ENCODE assay signal across 25 cellular contexts in the genomic region with DNA sequence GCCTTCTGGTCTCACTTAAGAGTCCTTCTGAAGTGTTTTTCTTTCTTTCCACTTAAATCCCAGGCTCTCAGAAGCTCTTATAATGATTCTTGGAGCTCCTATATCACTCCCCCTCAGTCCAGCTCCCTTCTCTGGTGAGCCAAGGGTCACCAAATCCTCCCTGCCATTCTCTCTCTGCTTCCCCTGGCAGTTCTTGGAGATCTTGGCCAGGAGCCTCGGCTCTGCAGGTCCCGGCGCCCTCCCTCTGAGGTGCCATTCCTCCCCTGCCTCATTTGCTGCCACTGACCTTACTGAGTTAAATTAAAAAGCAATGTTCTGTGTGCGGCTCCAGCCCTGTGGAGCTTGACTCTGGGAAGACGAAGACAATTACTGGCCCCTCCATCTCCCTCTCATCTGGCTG. TPM values are rescaled to one million over a fixed set of nuclear protein-coding genes. Genes with fewer than 3 reads are reported as not detected.
"Had no signal": no experiment of that assay in that cellular context is flagged by ENCODE, and none has a peak within 500 bp of the region (broad histone marks: within the 10 kb centered on the region; RNA-seq: fewer than 3 reads in every experiment).

No MANE protein-coding gene starts in this region.

- H3K4me3 ChIP-seq: coronary artery, esophagus squamous epithelium, heart right ventricle, lower lobe of right lung, prostate gland, sigmoid colon, stomach, thyroid gland, vagina had no signal

- H3K27me3 ChIP-seq: vagina had no signal

- H3K27ac ChIP-seq: coronary artery, esophagus squamous epithelium, heart right ventricle, lower lobe of right lung, prostate gland, sigmoid colon, stomach, thyroid gland, vagina had no signal

- ATAC-seq: heart right ventricle; left cardiac atrium; left ventricle myocardium superior; lower lobe of right lung; naive thymus-derived CD8-positive, alpha-beta T cell; right cardiac atrium; stimulated activated effector memory CD8-positive, alpha-beta T cell treated with anti-CD3 and anti-CD28 coated beads, Interleukin-12 subunit alpha, Interleukin-12 subunit beta, amount 100 ng/mL, for 72 hours had no signal

- H3K4me1 ChIP-seq: prostate gland had no signal

- H3K36me3 ChIP-seq: esophagus squamous epithelium, heart right ventricle, lower lobe of right lung, prostate gland, sigmoid colon, stomach, thyroid gland, vagina had no signal

- H3K9me3 ChIP-seq: esophagus squamous epithelium, heart right ventricle, lower lobe of right lung, prostate gland, sigmoid colon, stomach, thyroid gland, vagina had no signal

- DNase-seq: dermis blood vessel endothelial cell; effector memory CD4-positive, alpha-beta T cell; erythroblast; esophagus squamous epithelium; foreskin melanocyte; glutamatergic neuron; heart right ventricle; hippocampal formation; left cardiac atrium; left ventricle myocardium superior; lower lobe of right lung; naive thymus-derived CD8-positive, alpha-beta T cell; nucleus accumbens; right cardiac atrium; sigmoid colon; stimulated activated CD4-positive, alpha-beta T cell treated with anti-CD3 and anti-CD28 coated beads, Interleukin-2, amount 100 ng/mL, for 24 hours; stimulated activated CD4-positive, alpha-beta T cell treated with anti-CD3 and anti-CD28 coated beads, Interleukin-4, amount 100 ng/mL, for 24 hours; stimulated activated naive CD4-positive, alpha-beta T cell treated with Interleukin-2 at 50 U/mL for 16 hours; stomach; thyroid gland; trophoblast cell had no signal

RNA-seq across cellular contexts. Expression of gene CISTR, which starts 7.0 kb away (rescaled TPM):
- polyA plus RNA-seq: naive thymus-derived CD8-positive, alpha-beta T cell; sigmoid colon; stomach had no signal
